Comparison of ENCODE assay signal across 8 cellular contexts in genomic region chr7:32489788-32490126, GRCh38. TPM values are rescaled to one million over a fixed set of nuclear protein-coding genes. Genes with fewer than 3 reads are reported as not detected.
A peak's percentile ranks its signal among the peaks of the same experiment; 100 is the strongest.
DNase-seq lines count a peak whose midpoint lies in the region; ATAC-seq, FAIRE-seq and TF ChIP-seq lines count a peak whose summit lies in the region.

No MANE protein-coding gene starts in this region.

- H3K4me1 ChIP-seq in SK-N-SH (ENCODE audit: control insufficient read depth in 1 of 2, insufficient read depth in 2 of 2, low read depth in 1 of 2, low read length in 1 of 2) (peaks cover 0 to 8% of the 10 kb centered on the region in 2 experiments; a peak in 2 of 4 replicates), OCI-LY7 (ENCODE audit: insufficient read depth, low read length, poor library complexity, severe bottlenecking) (peaks cover 26% of the 10 kb centered on the region), fibroblast of lung (ENCODE audit: control insufficient read depth, extremely low read depth, insufficient read depth, low read length) (peaks cover 4% of the 10 kb centered on the region), skeletal muscle tissue (ENCODE audit: control insufficient read depth in 3 of 3, insufficient read depth in 3 of 3, low read length in 3 of 3) (peaks cover 10 to 13% (median 11%) of the 10 kb centered on the region in 3 donors)

- no peak for FAIRE-seq in GM19239 (lab: Jason Lieb, UNC)

- peaks cover 23% of the 10 kb centered on the region for H3K79me2 ChIP-seq in SK-N-SH (ENCODE audit: insufficient read depth)
- peaks cover 31% of the 10 kb centered on the region for H3K79me2 ChIP-seq in OCI-LY7 (ENCODE audit: insufficient read depth, low read depth, low read length)
- peaks cover 13% of the 10 kb centered on the region for H3K79me2 ChIP-seq in fibroblast of lung (ENCODE audit: control insufficient read depth, insufficient read depth, low read length)

- intact Hi-C loops in OCI-LY7 (cut with micrococcal nuclease; ENCODE audit: unreplicated experiment) = loop anchor here (2.0 to 5.0 kb wide), 3 partner anchors 98 to 619 kb away; partner anchors contain the start of gene RP9

- POLR2A ChIA-PET in SK-N-SH (lab: Yijun Ruan, JAX) (interaction anchor here (1.0 kb wide), 1 partner anchor 573 kb away, joined by 3 read pairs; the partner anchor contains the start of gene NT5C3A), OCI-LY7 (lab: Charles Lee) (interaction anchor here (0.6 to 0.9 kb wide), 4 partner anchors 11 to 400 kb away, joined by 3 read pairs; no protein-coding TSS in a partner anchor)

- H3K4me2 ChIP-seq in SK-N-SH (peak overlapping the region; percentile 92), OCI-LY7 (ENCODE audit: low read length) (peak overlapping the region; percentile 79), fibroblast of lung (ENCODE audit: extremely low read depth, insufficient read depth, low read length) (peak overlapping the region; percentile 97)

- peak overlapping the region; percentile 89 for H2AFZ ChIP-seq in SK-N-SH (ENCODE audit: low read depth)
- H2AFZ ChIP-seq in OCI-LY7 (ENCODE audit: low read length) = peak overlapping the region; percentile 99
- peak overlapping the region; percentile 89 for H2AFZ ChIP-seq in fibroblast of lung (ENCODE audit: low read length)

- H3F3A ChIP-seq in SK-N-SH (replicated peaks; ENCODE audit: insufficient read depth) = peaks cover 25% of the 10 kb centered on the region

- TSS peak; percentile 64 for BruUV-seq in OCI-LY7 (replicated peaks; lab: Mats Ljungman, UMichigan)

- under 1% methylated on average over 9 of the region's 9 CpGs for WGBS in SK-N-SH (ENCODE audit: low lambda C conversion rate)

- H3K9me2 ChIP-seq in SK-N-SH (no peaks in the 10 kb centered on the region), OCI-LY7 (ENCODE audit: insufficient read depth, low read length) (no peaks in the 10 kb centered on the region)

- TF ChIP-seq CTCF in SK-N-SH (IDR thresholded peaks at IDR 0.05) (no peak), OCI-LY7 (conservative IDR thresholded peaks at IDR 0.05; ENCODE audit: low read length) (no peak), fibroblast of lung (conservative IDR thresholded peaks at IDR 0.05 in 1 of 2, IDR thresholded peaks at IDR 0.05 in 1 of 2; ENCODE audit: low read depth in 1 of 2, low read length in 2 of 2) (no peak)

- H3K9ac ChIP-seq in SK-N-SH (peak overlapping the region; percentile 79), fibroblast of lung (ENCODE audit: insufficient read depth, low read length) (peak overlapping the region; percentile 70), skeletal muscle tissue (ENCODE audit: low read depth in 1 of 3, low read length in 3 of 3) (peak overlapping the region; percentile 73 to 90 (median 81))

- peaks cover 22 to 33% of the 10 kb centered on the region in 2 experiments for H3K36me3 ChIP-seq in SK-N-SH (replicated peaks in 1 of 2; ENCODE audit: control insufficient read depth in 1 of 2, insufficient read depth in 2 of 2, low read length in 1 of 2)
- H3K36me3 ChIP-seq in OCI-LY7 (ENCODE audit: insufficient read depth, low read length) = peaks cover 41% of the 10 kb centered on the region
- H3K36me3 ChIP-seq in fibroblast of lung (ENCODE audit: control insufficient read depth, insufficient read depth, low read length) = no peaks in the 10 kb centered on the region
- peaks cover 0 to 18% (median 7%) of the 10 kb centered on the region in 3 donors for H3K36me3 ChIP-seq in skeletal muscle tissue (ENCODE audit: control insufficient read depth in 3 of 3, insufficient read depth in 3 of 3, low read length in 3 of 3)

- H4K20me1 ChIP-seq in SK-N-SH (ENCODE audit: insufficient read depth) (no peaks in the 10 kb centered on the region), OCI-LY7 (ENCODE audit: insufficient read depth, low read length) (no peaks in the 10 kb centered on the region; the same call in 1 of the 2 replicates), fibroblast of lung (ENCODE audit: control insufficient read depth, extremely low read depth, insufficient read depth, low read length) (no peaks in the 10 kb centered on the region)

- TF ChIP-seq RAD21 in SK-N-SH (IDR thresholded peaks at IDR 0.05; ENCODE audit: low read length) = no peak

- H3K4me3 ChIP-seq in SK-N-SH (ENCODE audit: low read depth in 2 of 2, low read length in 1 of 2) (peak overlapping the region; percentile 83 to 85), OCI-LY7 (ENCODE audit: low read depth, low read length, poor library complexity, severe bottlenecking) (peak overlapping the region; percentile 84), fibroblast of lung (replicated peaks in 1 of 4; ENCODE audit: control extremely low read depth in 1 of 4, insufficient read depth in 1 of 4, low read depth in 3 of 4, low read length in 4 of 4) (peak overlapping the region; percentile 34 to 96 (median 82)), skeletal muscle tissue (ENCODE audit: low read length in 3 of 3) (peak overlapping the region; percentile 84 to 97 (median 91))

- TF ChIP-seq EP300 in SK-N-SH (IDR thresholded peaks at IDR 0.05; ENCODE audit: borderline replicate concordance in 1 of 2, low read depth in 1 of 2, low read length in 1 of 2) = no peak

- CTCF ChIA-PET in SK-N-SH (lab: Yijun Ruan, JAX) = interaction anchor here (1.0 to 3.3 kb wide), 5 partner anchors 8 to 619 kb away, joined by 3 to 29 read pairs (median 3); partner anchors contain the start of gene RP9
- CTCF ChIA-PET in OCI-LY7 (lab: Charles Lee; ENCODE audit: unreplicated experiment) = interaction anchor here (0.6 kb wide), 1 partner anchor 619 kb away, joined by 3 read pairs; no protein-coding TSS in a partner anchor

- no peak for ATAC-seq in SK-N-SH treated with all-trans-retinoic acid at 6 μM for 48 hours

- H3K9me3 ChIP-seq in SK-N-SH (no peaks in the 10 kb centered on the region), OCI-LY7 (ENCODE audit: low read length) (no peaks in the 10 kb centered on the region), fibroblast of lung (ENCODE audit: control insufficient read depth, insufficient read depth, low read depth, low read length) (no peaks in the 10 kb centered on the region), skeletal muscle tissue (ENCODE audit: control insufficient read depth in 3 of 3, low read length in 3 of 3) (no peaks in the 10 kb centered on the region)

- H3K27ac ChIP-seq in SK-N-SH (ENCODE audit: low read depth in 2 of 2, low read length in 1 of 2) = peak overlapping the region; percentile 87 to 96; a peak in 3 of 4 replicates
- H3K27ac ChIP-seq in OCI-LY7 (ENCODE audit: low read depth, low read length, poor library complexity, severe bottlenecking) = peak overlapping the region; percentile 94
- H3K27ac ChIP-seq in fibroblast of lung (ENCODE audit: insufficient read depth, low read length) = peak overlapping the region; percentile 83
- H3K27ac ChIP-seq in skeletal muscle tissue (ENCODE audit: low read depth, low read length) = peak overlapping the region; percentile 68

- DNase-seq in SK-N-SH (no peak), OCI-LY7 (ENCODE audit: low spot score) (no peak), fibroblast of lung (ENCODE audit: low read depth in 2 of 2) (no peak), GM19239 (ENCODE audit: insufficient read length, low spot score) (no peak), Ammon's horn (ENCODE audit: low spot score) (no peak), GF-D8 (lab: John Stamatoyannopoulos, UW) (no peak)

- no peaks in the 10 kb centered on the region for H3K27me3 ChIP-seq in SK-N-SH (ENCODE audit: insufficient read depth)
- H3K27me3 ChIP-seq in fibroblast of lung (ENCODE audit: control insufficient read depth, insufficient read depth, low read length) = no peaks in the 10 kb centered on the region
- no peaks in the 10 kb centered on the region for H3K27me3 ChIP-seq in skeletal muscle tissue (ENCODE audit: control insufficient read depth in 3 of 3, insufficient read depth in 3 of 3, low read length in 3 of 3)

TF ChIP-seq in SK-N-SH, 30 proteins besides CTCF, POLR2A, EP300 and RAD21 (continues in another document):
- TF ChIP-seq IRF3 (IDR thresholded peaks at IDR 0.05; ENCODE audit: low read depth, low read length) = no peak

TF ChIP-seq in SK-N-SH treated with all-trans-retinoic acid at 6 μM for 48 hours, 23 proteins besides CTCF, POLR2A, EP300 and RAD21 (continues in another document):
- no peak for TF ChIP-seq ZNF8 (CRISPR knock-in tag; IDR thresholded peaks at IDR 0.05)
- no peak for TF ChIP-seq SNAI2 (CRISPR knock-in tag; IDR thresholded peaks at IDR 0.05)

RNA-seq across cellular contexts. Expression of gene LSM5, which starts 0.4 kb away (rescaled TPM):
- polyA plus RNA-seq in SK-N-SH (2012; rRNA removed) = 21.2 and 22.2 TPM in 2 replicates
- 34.6 and 60.8 TPM in 2 replicates for polyA plus RNA-seq in SK-N-SH (2012; cell fraction: cytosol; rRNA removed)
- polyA plus RNA-seq in SK-N-SH (2012; cell fraction: nucleus; rRNA removed) = 12.4 and 21.0 TPM in 2 replicates
- 33.8 and 38.9 TPM in 2 replicates for total RNA-seq in OCI-LY7 (2014; rRNA removed; shearing (Covaris generic))
- 108 and 110 TPM in 2 replicates for total RNA-seq in OCI-LY7 (2022)
- total RNA-seq in fibroblast of lung = 13.6 and 23.0 TPM in 2 replicates
- 45.8 and 96.8 TPM in 2 replicates for polyA plus RNA-seq in fibroblast of lung
- polyA plus RNA-seq in fibroblast of lung (2012) = 38.3 and 62.4 TPM in 2 replicates
- 2.4 and 3.3 TPM in 2 replicates for polyA minus RNA-seq in fibroblast of lung (ENCODE audit: low replicate concordance)
- total RNA-seq in skeletal muscle tissue = 18.3 TPM

RNA-seq across cellular contexts. Expression of gene AVL9, which starts 5.5 kb away (rescaled TPM):
- polyA plus RNA-seq in SK-N-SH (2012; rRNA removed) (8.9 and 11.0 TPM in 2 replicates), fibroblast of lung (12.3 and 16.7 TPM in 2 replicates)
- polyA plus RNA-seq in SK-N-SH (2012; cell fraction: cytosol; rRNA removed) = 11.6 and 12.3 TPM in 2 replicates
- polyA plus RNA-seq in SK-N-SH (2012; cell fraction: nucleus; rRNA removed) = 14.2 and 22.6 TPM in 2 replicates
- total RNA-seq in OCI-LY7 (2014; rRNA removed; shearing (Covaris generic)) = 23.4 and 36.6 TPM in 2 replicates
- total RNA-seq in OCI-LY7 (2022) (49.5 and 54.9 TPM in 2 replicates), fibroblast of lung (25.4 and 52.4 TPM in 2 replicates), skeletal muscle tissue (17.7 TPM)
- polyA plus RNA-seq in fibroblast of lung (2012) = 18.2 and 21.2 TPM in 2 replicates
- 10.1 and 25.8 TPM in 2 replicates for polyA minus RNA-seq in fibroblast of lung (ENCODE audit: low replicate concordance)
